In the genomic region with DNA sequence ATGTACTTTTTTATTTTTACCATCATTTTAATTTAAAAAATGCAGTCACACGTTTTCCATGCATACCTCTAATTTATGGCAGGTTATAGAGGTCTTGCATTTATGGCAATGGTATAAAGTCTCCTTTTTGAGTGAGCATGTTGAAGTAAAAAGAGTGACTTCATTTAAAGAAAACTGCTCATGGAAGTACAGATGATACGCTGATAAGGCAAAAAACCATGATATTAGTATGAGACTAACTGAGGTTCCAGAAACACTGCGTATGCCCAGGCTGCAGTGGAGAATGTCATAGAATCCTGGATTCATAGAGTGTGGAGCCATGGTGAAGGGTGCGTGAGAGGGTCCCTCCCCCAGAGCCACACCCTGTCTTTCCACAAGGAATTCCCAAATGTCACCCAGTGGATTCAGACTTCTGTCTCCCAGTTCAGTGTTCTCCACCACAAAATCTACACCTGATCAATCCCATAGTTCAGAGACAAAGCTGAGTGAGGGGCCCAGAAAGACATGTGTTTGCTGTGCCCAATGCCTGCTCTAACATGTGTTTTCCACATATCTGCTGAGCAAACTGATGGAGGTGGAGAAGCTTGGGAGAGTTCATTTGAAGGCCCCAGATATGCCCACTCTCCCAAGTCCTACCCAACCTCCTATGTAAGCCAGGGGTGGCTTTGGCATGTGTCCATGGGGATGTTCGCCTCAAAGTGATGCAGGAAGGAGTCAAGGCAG, we compare ENCODE assay signal across 24 cellular contexts.
A peak's percentile ranks its signal among the peaks of the same experiment; 100 is the strongest.
DNase-seq lines count a peak whose midpoint lies in the region; ATAC-seq, FAIRE-seq and TF ChIP-seq lines count a peak whose summit lies in the region.
"Had no signal": no experiment of that assay in that cellular context is flagged by ENCODE, and none has a peak within 500 bp of the region (broad histone marks: within the 10 kb centered on the region; RNA-seq: fewer than 3 reads in every experiment).

No MANE protein-coding gene starts in this region.

- dilution Hi-C loops in IMR-90 (cut with HindIII; ENCODE audit: low sequenced_read_pairs, unreplicated experiment), result no loop called here

- H2BK20ac ChIP-seq in IMR-90 (ENCODE audit: low read depth, low read length), result no peak overlapping the region

- H3K4me2 ChIP-seq in IMR-90 (ENCODE audit: low read depth, low read length), result no peak overlapping the region
- H3K4me2 ChIP-seq: A549; BLaER1 treated with 17β-estradiol and CSF1 and Interleukin-3, amounts not matched to agents 10 nM and 100 nM had no signal

- H2BK120ac ChIP-seq in IMR-90 (ENCODE audit: low read depth, low read length), result no peak overlapping the region

- BruUV-seq in IMR-90 (replicated peaks; lab: Mats Ljungman, UMichigan), result no TSS peak

- no peak overlapping the region for H3K18ac ChIP-seq in IMR-90 (ENCODE audit: low read depth, low read length)

- TF ChIP-seq CTCF in IMR-90 (conservative IDR thresholded peaks at IDR 0.05; ENCODE audit: low read depth, low read length), result no peak
- TF ChIP-seq CTCF in bronchial epithelial cell (IDR thresholded peaks at IDR 0.05; ENCODE audit: insufficient read depth, low read length, severe bottlenecking), result no peak
- no peak for TF ChIP-seq CTCF in endodermal cell (conservative IDR thresholded peaks at IDR 0.05)

- H3K9ac ChIP-seq in IMR-90 (ENCODE audit: low read depth, low read length), result no peak overlapping the region
- H3K9ac ChIP-seq in endodermal cell (ENCODE audit: extremely low read depth, low read length, poor library complexity, severe bottlenecking), result no peak overlapping the region
- H3K9ac ChIP-seq: BLaER1 treated with 17β-estradiol and CSF1 and Interleukin-3, amounts not matched to agents 10 nM and 100 nM had no signal

- TF ChIP-seq POLR2A in IMR-90 (IDR thresholded peaks at IDR 0.05; ENCODE audit: low read depth, low read length), result no peak

- no peak overlapping the region for H3K14ac ChIP-seq in IMR-90 (replicated peaks; ENCODE audit: low read depth, low read length)

- intact Hi-C loops in IMR-90 (cut with micrococcal nuclease), result no loop called here

- ATAC-seq in IMR-90 (ENCODE audit: low read depth) (no peak), GM21737 (IDR thresholded peaks at IDR 0.05; ENCODE audit: unreplicated experiment) (no peak)
- ATAC-seq in activated T-cell treated with anti-CD3 and anti-CD28 coated beads, Interleukin-2, amount 50 U/mL, for 4 hours, result no peak
- ATAC-seq: A549, HCT116 had no signal

- no peaks in the 10 kb centered on the region for H4K20me1 ChIP-seq in IMR-90 (ENCODE audit: insufficient read depth, low read length)
- H4K20me1 ChIP-seq: BLaER1 treated with 17β-estradiol and CSF1 and Interleukin-3, amounts not matched to agents 10 nM and 100 nM had no signal

- no peak overlapping the region for H3K23ac ChIP-seq in IMR-90 (ENCODE audit: low read depth, low read length)

- no peaks in the 10 kb centered on the region for H3K9me1 ChIP-seq in IMR-90 (ENCODE audit: insufficient read depth, low read length)

- no peaks in the 10 kb centered on the region for H3K9me3 Mint-ChIP-seq in endodermal cell
- H3K9me3 Mint-ChIP-seq in CD8-positive, alpha-beta memory T cell, result peaks cover 0 to 6% (median 0%) of the 10 kb centered on the region in 5 donors
- H3K9me3 Mint-ChIP-seq in activated T-cell treated with anti-CD3 and anti-CD28 coated beads, Interleukin-2, amount 50 U/mL, for 4 hours, result peaks cover 3% of the 10 kb centered on the region
- H3K9me3 Mint-ChIP-seq: CD4-positive, alpha-beta T cell had no signal

- no peaks in the 10 kb centered on the region for H3K79me1 ChIP-seq in IMR-90 (ENCODE audit: low read depth in 1 of 2, low read length in 2 of 2)

- H2BK15ac ChIP-seq in IMR-90 (ENCODE audit: low read depth, low read length), result no peak overlapping the region

- CTCF ChIA-PET in IMR-90 (lab: Yijun Ruan, JAX), result no interaction called here
- CTCF ChIA-PET in CD8-positive, alpha-beta memory T cell (lab: Charles Lee), result no interaction called here

- H3K27me3 Mint-ChIP-seq in endodermal cell (ENCODE audit: insufficient read depth), result peaks cover 26% of the 10 kb centered on the region
- H3K27me3 Mint-ChIP-seq in CD8-positive, alpha-beta memory T cell, result peaks cover 4 to 17% of the 10 kb centered on the region in 2 donors
- peaks cover 17% of the 10 kb centered on the region for H3K27me3 Mint-ChIP-seq in activated T-cell treated with anti-CD3 and anti-CD28 coated beads, Interleukin-2, amount 50 U/mL, for 4 hours (ENCODE audit: low read depth)

- FAIRE-seq in bronchial epithelial cell (lab: Jason Lieb, UNC), result peak; percentile 52
- FAIRE-seq: A549, GM12891, GM18507 had no signal

- H3K27ac Mint-ChIP-seq in endodermal cell, result no peak overlapping the region
- no peak overlapping the region for H3K27ac Mint-ChIP-seq in CD8-positive, alpha-beta memory T cell
- H3K27ac Mint-ChIP-seq: CD14-positive monocyte; CD4-positive, alpha-beta T cell; H9 had no signal

- H3K27ac ChIP-seq in IMR-90 (ENCODE audit: insufficient read depth, low read length), result no peak overlapping the region
- H3K27ac ChIP-seq in endodermal cell (ENCODE audit: low read depth, low read length), result no peak overlapping the region
- no peak overlapping the region for H3K27ac ChIP-seq in CD8-positive, alpha-beta memory T cell (ENCODE audit: low read depth, low read length)
- H3K27ac ChIP-seq: A549; BLaER1 treated with 17β-estradiol and CSF1 and Interleukin-3, amounts not matched to agents 10 nM and 100 nM had no signal

- H4K8ac ChIP-seq in IMR-90 (ENCODE audit: low read depth in 2 of 2, low read length in 2 of 2), result no peak overlapping the region

- no peaks in the 10 kb centered on the region for H3K4me1 ChIP-seq in IMR-90 (ENCODE audit: control insufficient read depth, insufficient read depth, low read length)
- no peaks in the 10 kb centered on the region for H3K4me1 ChIP-seq in endodermal cell (ENCODE audit: control insufficient read depth, insufficient read depth, low read length)
- H3K4me1 ChIP-seq in CD8-positive, alpha-beta memory T cell (ENCODE audit: insufficient read depth, low read length), result no peaks in the 10 kb centered on the region
- H3K4me1 ChIP-seq: BE2C; BLaER1 treated with 17β-estradiol and CSF1 and Interleukin-3, amounts not matched to agents 10 nM and 100 nM had no signal

- TF ChIP-seq RAD21 in IMR-90 (IDR thresholded peaks at IDR 0.05; ENCODE audit: low read length), result no peak

- H2BK5ac ChIP-seq in IMR-90 (ENCODE audit: low read depth, low read length, poor library complexity, severe bottlenecking), result no peak overlapping the region

- no peaks in the 10 kb centered on the region for H3K27me3 ChIP-seq in IMR-90 (ENCODE audit: control insufficient read depth, insufficient read depth, low read length)
- no peaks in the 10 kb centered on the region for H3K27me3 ChIP-seq in bronchial epithelial cell (ENCODE audit: control insufficient read depth, insufficient read depth, low read length)
- H3K27me3 ChIP-seq in endodermal cell (ENCODE audit: control insufficient read depth, insufficient read depth, low read length, poor library complexity, severe bottlenecking), result peaks cover 7% of the 10 kb centered on the region
- H3K27me3 ChIP-seq in CD8-positive, alpha-beta memory T cell (ENCODE audit: insufficient read depth, low read length, poor library complexity, severe bottlenecking), result no peaks in the 10 kb centered on the region
- H3K27me3 ChIP-seq: BLaER1 treated with 17β-estradiol and CSF1 and Interleukin-3, amounts not matched to agents 10 nM and 100 nM had no signal

- WGBS in IMR-90 (ENCODE audit: extremely low coverage in 2 of 2, insufficient read length in 1 of 2), 2 experiments, result 33% methylated on average over 1 of the region's 5 CpGs; no CpG with 5 or more reads in 1 of the 2 experiments
- WGBS in endodermal cell (ENCODE audit: insufficient coverage in 1 of 2, insufficient read length in 1 of 2), 2 experiments, result 77 to 89% methylated on average over 3 to 4 of the region's 5 CpGs

- H3K4me3 ChIP-seq in IMR-90 (ENCODE audit: insufficient read depth, low read depth, low read length) (no peak overlapping the region), bronchial epithelial cell (ENCODE audit: low read depth, low read length) (no peak overlapping the region), endodermal cell (ENCODE audit: low read length) (no peak overlapping the region)
- H3K4me3 ChIP-seq in CD8-positive, alpha-beta memory T cell (ENCODE audit: low read length), result no peak overlapping the region
- H3K4me3 ChIP-seq: A549; BLaER1 treated with 17β-estradiol and CSF1 and Interleukin-3, amounts not matched to agents 10 nM and 100 nM had no signal

- no peak overlapping the region for H4K5ac ChIP-seq in IMR-90 (ENCODE audit: low read depth, low read length)

- DNase-seq in IMR-90, result no peak
- no peak for DNase-seq in bronchial epithelial cell (ENCODE audit: low read depth)
- peak; percentile 7 for DNase-seq in endodermal cell
- DNase-seq in CD8-positive, alpha-beta memory T cell, result no peak
- no peak for DNase-seq in activated T-cell treated with anti-CD3 and anti-CD28 coated beads, Interleukin-2, amount 50 U/mL, for 4 hours
- DNase-seq: 8988T; ACHN; AML-193; BE2C; Calu3; CD4-positive, alpha-beta T cell; COR-L47; DMS53; DMS79 treated with DMSO at 0.1 percent for 48 hours; GF-D8; GOT3; H9 had no signal

- no peak overlapping the region for H2AK5ac ChIP-seq in IMR-90 (ENCODE audit: low read depth, low read length)

- no peak overlapping the region for H3K4ac ChIP-seq in IMR-90 (ENCODE audit: low read depth, low read length)

- H3K36me3 Mint-ChIP-seq in endodermal cell (ENCODE audit: low read depth), result no peaks in the 10 kb centered on the region
- no peaks in the 10 kb centered on the region for H3K36me3 Mint-ChIP-seq in CD8-positive, alpha-beta memory T cell
- no peaks in the 10 kb centered on the region for H3K36me3 Mint-ChIP-seq in activated T-cell treated with anti-CD3 and anti-CD28 coated beads, Interleukin-2, amount 50 U/mL, for 4 hours (ENCODE audit: insufficient read depth)
- H3K36me3 Mint-ChIP-seq: CD14-positive monocyte had no signal

- no peak overlapping the region for H2AFZ ChIP-seq in IMR-90 (replicated peaks; ENCODE audit: low read length, poor library complexity)

- no peaks in the 10 kb centered on the region for H3K36me3 ChIP-seq in IMR-90 (ENCODE audit: control insufficient read depth, insufficient read depth, low read length)
- H3K36me3 ChIP-seq in bronchial epithelial cell (ENCODE audit: control insufficient read depth, insufficient read depth, low read length), result no peaks in the 10 kb centered on the region
- no peaks in the 10 kb centered on the region for H3K36me3 ChIP-seq in endodermal cell (ENCODE audit: control insufficient read depth, insufficient read depth, low read length)
- no peaks in the 10 kb centered on the region for H3K36me3 ChIP-seq in CD8-positive, alpha-beta memory T cell (ENCODE audit: insufficient read depth, low read length)
- H3K36me3 ChIP-seq: BE2C; BLaER1 treated with 17β-estradiol and CSF1 and Interleukin-3, amounts not matched to agents 10 nM and 100 nM had no signal

- no peak overlapping the region for H4K91ac ChIP-seq in IMR-90 (ENCODE audit: insufficient read depth, low read depth, low read length)

- no peak overlapping the region for H3K4me3 Mint-ChIP-seq in endodermal cell
- H3K4me3 Mint-ChIP-seq in CD8-positive, alpha-beta memory T cell, result no peak overlapping the region
- H3K4me3 Mint-ChIP-seq in activated T-cell treated with anti-CD3 and anti-CD28 coated beads, Interleukin-2, amount 50 U/mL, for 4 hours, result no peak overlapping the region
- H3K4me3 Mint-ChIP-seq: CD14-positive monocyte; CD4-positive, alpha-beta T cell; H9 had no signal

- H3K9me3 ChIP-seq in IMR-90 (ENCODE audit: control insufficient read depth, insufficient read depth, low read length), result no peaks in the 10 kb centered on the region
- H3K9me3 ChIP-seq in endodermal cell (ENCODE audit: control insufficient read depth, low read length), result no peaks in the 10 kb centered on the region
- no peaks in the 10 kb centered on the region for H3K9me3 ChIP-seq in CD8-positive, alpha-beta memory T cell (ENCODE audit: low read length)
- H3K9me3 ChIP-seq: A549, BE2C had no signal

- no peak overlapping the region for H2AK9ac ChIP-seq in IMR-90 (replicated peaks; ENCODE audit: low read depth, low read length, poor library complexity)

- in situ Hi-C loops in IMR-90 (cut with MboI; ENCODE audit: low sequenced_read_pairs), result no loop called here

- H3K4me1 Mint-ChIP-seq in endodermal cell, result no peaks in the 10 kb centered on the region
- no peaks in the 10 kb centered on the region for H3K4me1 Mint-ChIP-seq in CD8-positive, alpha-beta memory T cell
- no peaks in the 10 kb centered on the region for H3K4me1 Mint-ChIP-seq in activated T-cell treated with anti-CD3 and anti-CD28 coated beads, Interleukin-2, amount 50 U/mL, for 4 hours (ENCODE audit: low read depth)
- H3K4me1 Mint-ChIP-seq: CD14-positive monocyte, H9 had no signal

- POLR2A ChIA-PET in IMR-90 (lab: Charles Lee; ENCODE audit: unreplicated experiment), result no interaction called here
- POLR2A ChIA-PET in CD8-positive, alpha-beta memory T cell (lab: Charles Lee), result no interaction called here

- H3K56ac ChIP-seq in IMR-90 (ENCODE audit: extremely low read depth, insufficient read depth, low read length), result no peak overlapping the region
